Comparison of ENCODE assay signal across 1 cellular context in the genomic region with DNA sequence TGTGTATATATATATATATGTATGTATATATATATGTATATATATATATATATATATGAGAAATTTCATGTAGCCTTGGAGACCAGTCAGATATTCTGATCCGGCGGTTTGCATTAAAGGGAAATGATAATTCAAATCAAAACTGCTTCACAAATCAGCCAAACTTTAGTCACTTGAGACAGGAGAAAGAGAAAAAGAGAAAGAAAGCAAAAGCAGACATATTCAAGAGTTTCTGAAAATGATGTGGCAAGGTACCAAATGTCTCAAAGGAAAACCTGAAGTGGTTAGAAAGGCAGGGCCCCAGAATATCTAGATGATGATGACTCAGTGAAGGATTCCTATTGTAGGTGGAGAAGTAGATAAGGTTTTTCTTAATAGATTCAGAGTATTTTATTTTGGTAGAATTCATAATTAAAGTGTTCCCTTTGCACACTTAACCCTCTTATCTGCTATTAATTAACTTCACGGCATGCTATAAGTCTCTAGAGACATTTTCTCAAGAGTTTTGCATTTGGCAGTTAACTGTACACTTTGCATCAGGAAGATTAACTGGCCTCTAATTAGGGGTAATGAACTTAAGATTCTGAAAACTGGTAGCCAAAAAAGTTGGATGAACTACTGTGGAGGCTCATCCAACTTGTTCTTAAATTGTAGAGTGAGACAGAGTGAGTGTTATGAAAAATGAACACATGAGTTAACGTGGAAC.
TF ChIP-seq lines count a peak whose summit lies in the region.

No MANE protein-coding gene starts in this region.

TF ChIP-seq in IMR-90, 13 proteins besides CTCF, POLR2A, EP300 and RAD21:
- TF ChIP-seq USF2 (IDR thresholded peaks at IDR 0.05; ENCODE audit: low read depth, low read length) (no peak), FOS (IDR thresholded peaks at IDR 0.05; ENCODE audit: low read depth, low read length) (no peak), MAZ (IDR thresholded peaks at IDR 0.05; ENCODE audit: borderline replicate concordance, low read depth, low read length) (no peak), RCOR1 (IDR thresholded peaks at IDR 0.05; ENCODE audit: insufficient replicate concordance, low read length) (no peak), NFE2L2 (IDR thresholded peaks at IDR 0.05; ENCODE audit: low read depth, low read length) (no peak), MAFK (IDR thresholded peaks at IDR 0.05; ENCODE audit: low read depth, low read length) (no peak), RFX5 (IDR thresholded peaks at IDR 0.05; ENCODE audit: low read depth, low read length) (no peak), CHD1 (IDR thresholded peaks at IDR 0.05; ENCODE audit: low read depth, low read length) (no peak), BHLHE40 (IDR thresholded peaks at IDR 0.05; ENCODE audit: low read depth, low read length) (no peak), CEBPB (IDR thresholded peaks at IDR 0.05; ENCODE audit: low read depth, low read length) (no peak), MXI1 (IDR thresholded peaks at IDR 0.05; ENCODE audit: borderline replicate concordance, low read depth, low read length) (no peak), SMC3 (IDR thresholded peaks at IDR 0.05; ENCODE audit: low read depth, low read length) (no peak)
- TF ChIP-seq, protein P1, sequence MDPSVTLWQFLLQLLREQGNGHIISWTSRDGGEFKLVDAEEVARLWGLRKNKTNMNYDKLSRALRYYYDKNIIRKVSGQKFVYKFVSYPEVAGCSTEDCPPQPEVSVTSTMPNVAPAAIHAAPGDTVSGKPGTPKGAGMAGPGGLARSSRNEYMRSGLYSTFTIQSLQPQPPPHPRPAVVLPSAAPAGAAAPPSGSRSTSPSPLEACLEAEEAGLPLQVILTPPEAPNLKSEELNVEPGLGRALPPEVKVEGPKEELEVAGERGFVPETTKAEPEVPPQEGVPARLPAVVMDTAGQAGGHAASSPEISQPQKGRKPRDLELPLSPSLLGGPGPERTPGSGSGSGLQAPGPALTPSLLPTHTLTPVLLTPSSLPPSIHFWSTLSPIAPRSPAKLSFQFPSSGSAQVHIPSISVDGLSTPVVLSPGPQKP (IDR thresholded peaks at IDR 0.05; ENCODE audit: borderline replicate concordance, low read depth, low read length) = no peak
